Comparison of ENCODE assay signal across 1 cellular context in genomic region chr7:39733881-39734571, GRCh38.
A peak's percentile ranks its signal among the peaks of the same experiment; 100 is the strongest.
TF ChIP-seq lines count a peak whose summit lies in the region.

No MANE protein-coding gene starts in this region.

TF ChIP-seq in WTC11, 78 proteins besides CTCF, POLR2A, EP300 and RAD21 (continued from another document):
- TF ChIP-seq ZNF532 (CRISPR knock-in tag; IDR thresholded peaks at IDR 0.05; ENCODE audit: borderline replicate concordance) (no peak), E2F1 (CRISPR knock-in tag; IDR thresholded peaks at IDR 0.05) (no peak), HMGXB4 (CRISPR knock-in tag; IDR thresholded peaks at IDR 0.05) (peak; percentile 37; the same call in 1 of the 2 replicates), MYBL2 (CRISPR knock-in tag; IDR thresholded peaks at IDR 0.05) (no peak), SP1 (CRISPR knock-in tag; conservative IDR thresholded peaks at IDR 0.05) (no peak)
TF ChIP-seq in WTC11: peak in this region for 3.
